Comparison of ENCODE assay signal across 14 cellular contexts in genomic region chr17:76365256-76365903, GRCh38. TPM values are rescaled to one million over a fixed set of nuclear protein-coding genes. Genes with fewer than 3 reads are reported as not detected.
DNase-seq lines count a peak whose midpoint lies in the region; ATAC-seq, FAIRE-seq and TF ChIP-seq lines count a peak whose summit lies in the region.
"Had no signal": no experiment of that assay in that cellular context is flagged by ENCODE, and none has a peak within 500 bp of the region (broad histone marks: within the 10 kb centered on the region; RNA-seq: fewer than 3 reads in every experiment).

No MANE protein-coding gene starts in this region.

- H2AFZ ChIP-seq in endothelial cell of umbilical vein (ENCODE audit: low read depth, low read length) (no peak overlapping the region), osteoblast (ENCODE audit: low read length) (no peak overlapping the region)

- no TSS peak for BruUV-seq in endothelial cell of umbilical vein (replicated peaks; lab: Mats Ljungman, UMichigan)

- H3K27ac ChIP-seq in endothelial cell of umbilical vein (ENCODE audit: insufficient read depth, low read depth, low read length), result no peak overlapping the region
- H3K27ac ChIP-seq in osteoblast (ENCODE audit: low read depth, low read length), result no peak overlapping the region
- H3K27ac ChIP-seq: neutrophil had no signal

- no peaks in the 10 kb centered on the region for H4K20me1 ChIP-seq in endothelial cell of umbilical vein (replicated peaks; ENCODE audit: control insufficient read depth, extremely low read depth, insufficient read depth, low read length)
- no peaks in the 10 kb centered on the region for H4K20me1 ChIP-seq in osteoblast (ENCODE audit: insufficient read depth, low read length)

- intact Hi-C loops in endothelial cell of umbilical vein (cut with micrococcal nuclease) (loop anchor here (1.0 kb wide), 1 partner anchor 33 kb away; no protein-coding TSS in a partner anchor), lower leg skin (cut with DNase I; ENCODE audit: low total_unique reads) (no loop called here)
- intact Hi-C loops in activated CD8-positive, alpha-beta T cell treated with anti-CD3 and anti-CD28 coated beads for 36 hours (cut with micrococcal nuclease), result no loop called here

- H3K27ac Mint-ChIP-seq in activated CD8-positive, alpha-beta T cell treated with anti-CD3 and anti-CD28 coated beads for 36 hours, result no peak overlapping the region
- H3K27ac Mint-ChIP-seq: activated CD8-positive, alpha-beta T cell treated with anti-CD3 and anti-CD28 coated beads, Interleukin-2, amount 10 ng/mL, durations not matched to agents 7 days and 5 days; activated naive CD8-positive, alpha-beta T cell treated with anti-CD3 and anti-CD28 coated beads for 36 hours had no signal

- CTCF ChIA-PET in endothelial cell of umbilical vein (lab: Charles Lee), result interaction anchor here (0.6 to 6.0 kb wide), 20 partner anchors 10 to 312 kb away, joined by 3 to 103 read pairs (median 5); partner anchors contain the start of genes PRPSAP1 and SPHK1
- CTCF ChIA-PET in activated CD8-positive, alpha-beta T cell treated with anti-CD3 and anti-CD28 coated beads for 36 hours (lab: Charles Lee), result interaction anchor here (0.9 to 3.2 kb wide), 5 partner anchors 12 to 87 kb away, joined by 3 to 12 read pairs (median 5); partner anchors contain the start of genes PRPSAP1 and SPHK1

- H3K9ac ChIP-seq in endothelial cell of umbilical vein (replicated peaks; ENCODE audit: extremely low read depth, insufficient read depth, low read length), result no peak overlapping the region

- H3K36me3 ChIP-seq in endothelial cell of umbilical vein (ENCODE audit: control insufficient read depth in 2 of 2, extremely low read depth in 1 of 2, insufficient read depth in 2 of 2, low read length in 2 of 2) (no peaks in the 10 kb centered on the region), osteoblast (ENCODE audit: insufficient read depth, low read length) (no peaks in the 10 kb centered on the region)
- H3K36me3 ChIP-seq: neutrophil had no signal

- no peaks in the 10 kb centered on the region for H3K36me3 Mint-ChIP-seq in activated CD8-positive, alpha-beta T cell treated with anti-CD3 and anti-CD28 coated beads for 36 hours (ENCODE audit: low read depth)
- H3K36me3 Mint-ChIP-seq: activated naive CD8-positive, alpha-beta T cell treated with anti-CD3 and anti-CD28 coated beads for 36 hours had no signal

- H3K27me3 ChIP-seq in endothelial cell of umbilical vein (ENCODE audit: control insufficient read depth in 2 of 2, insufficient read depth in 2 of 2, low read length in 2 of 2) (no peaks in the 10 kb centered on the region), osteoblast (ENCODE audit: insufficient read depth, low read length) (no peaks in the 10 kb centered on the region)
- H3K27me3 ChIP-seq: neutrophil had no signal

- H3K4me3 ChIP-seq in GM12864 (ENCODE audit: low read depth, low read length) (no peak overlapping the region), endothelial cell of umbilical vein (replicated peaks in 1 of 3; ENCODE audit: insufficient read depth in 1 of 3, low read depth in 1 of 3, low read length in 3 of 3) (no peak overlapping the region), osteoblast (ENCODE audit: insufficient read depth, low read length) (no peak overlapping the region), lower leg skin (ENCODE audit: low read depth, poor library complexity, severe bottlenecking) (no peak overlapping the region)

- no peak for ATAC-seq in activated CD8-positive, alpha-beta T cell treated with anti-CD3 and anti-CD28 coated beads for 36 hours
- ATAC-seq: activated CD8-positive, alpha-beta T cell treated with anti-CD3 and anti-CD28 coated beads, Interleukin-2, amount 10 ng/mL, durations not matched to agents 7 days and 5 days had no signal

- TF ChIP-seq POLR2A in endothelial cell of umbilical vein (IDR thresholded peaks at IDR 0.05; ENCODE audit: low read depth, low read length), result no peak
- TF ChIP-seq POLR2A in lower leg skin (IDR thresholded peaks at IDR 0.05), result no peak

- no peaks in the 10 kb centered on the region for H3K9me3 Mint-ChIP-seq in activated CD8-positive, alpha-beta T cell treated with anti-CD3 and anti-CD28 coated beads for 36 hours
- H3K9me3 Mint-ChIP-seq: activated naive CD8-positive, alpha-beta T cell treated with anti-CD3 and anti-CD28 coated beads for 36 hours had no signal

- no peak overlapping the region for H3K4me3 Mint-ChIP-seq in activated CD8-positive, alpha-beta T cell treated with anti-CD3 and anti-CD28 coated beads for 36 hours
- H3K4me3 Mint-ChIP-seq: activated CD8-positive, alpha-beta T cell treated with anti-CD3 and anti-CD28 coated beads, Interleukin-2, amount 10 ng/mL, durations not matched to agents 7 days and 5 days; activated naive CD8-positive, alpha-beta T cell treated with anti-CD3 and anti-CD28 coated beads for 36 hours had no signal

- H3K4me2 ChIP-seq in endothelial cell of umbilical vein (ENCODE audit: insufficient read depth, low read length) (no peak overlapping the region), osteoblast (ENCODE audit: insufficient read depth, low read length) (no peak overlapping the region)

- H3K4me1 ChIP-seq in endothelial cell of umbilical vein (ENCODE audit: control insufficient read depth, extremely low read depth, insufficient read depth, low read length) (peaks cover 6% of the 10 kb centered on the region), osteoblast (ENCODE audit: insufficient read depth, low read length) (peaks cover 13% of the 10 kb centered on the region)

- dilution Hi-C loops in endothelial cell of umbilical vein (cut with MboI; ENCODE audit: extremely low pct_ligation_motif_present, low sequenced_read_pairs), result no loop called here

- no peaks in the 10 kb centered on the region for H3K79me2 ChIP-seq in endothelial cell of umbilical vein (ENCODE audit: control insufficient read depth, insufficient read depth, low read length)
- no peaks in the 10 kb centered on the region for H3K79me2 ChIP-seq in osteoblast (ENCODE audit: insufficient read depth, low read length)

- FAIRE-seq in endothelial cell of umbilical vein (lab: Jason Lieb, UNC), result peak; percentile 21

- no peaks in the 10 kb centered on the region for H3K9me1 ChIP-seq in endothelial cell of umbilical vein (replicated peaks; ENCODE audit: control insufficient read depth, extremely low read depth, insufficient read depth, low read length)

- no peaks in the 10 kb centered on the region for H3K27me3 Mint-ChIP-seq in activated CD8-positive, alpha-beta T cell treated with anti-CD3 and anti-CD28 coated beads for 36 hours

- H3K9me3 ChIP-seq in endothelial cell of umbilical vein (replicated peaks; ENCODE audit: control insufficient read depth, insufficient read depth, low read length), result no peaks in the 10 kb centered on the region
- no peaks in the 10 kb centered on the region for H3K9me3 ChIP-seq in osteoblast (ENCODE audit: low read depth, low read length)
- H3K9me3 ChIP-seq: neutrophil had no signal

- TF ChIP-seq CTCF in GM12864 (IDR thresholded peaks at IDR 0.05; ENCODE audit: low read depth, low read length, missing control alignments), result peak; percentile 65
- peak; percentile 30 to 33 for TF ChIP-seq CTCF in endothelial cell of umbilical vein (IDR thresholded peaks at IDR 0.05; ENCODE audit: extremely low read depth in 1 of 2, insufficient read depth in 1 of 2, low read depth in 1 of 2, low read length in 2 of 2)
- TF ChIP-seq CTCF in osteoblast (IDR thresholded peaks at IDR 0.05; ENCODE audit: extremely low read depth, low read depth, low read length), result peak; percentile 37
- no peak for TF ChIP-seq CTCF in lower leg skin (IDR thresholded peaks at IDR 0.05)
- TF ChIP-seq CTCF in activated CD8-positive, alpha-beta T cell treated with anti-CD3 and anti-CD28 coated beads for 36 hours (IDR thresholded peaks at IDR 0.05), result no peak

- DNase-seq in GM12864 (ENCODE audit: low read depth), result no peak
- peak; percentile 74 for DNase-seq in NCI-H2171 treated with DMSO at 0.1 percent for 48 hours (lab: John Stamatoyannopoulos, UW)
- DNase-seq in endothelial cell of umbilical vein (ENCODE audit: low read depth, low spot score), result no peak
- DNase-seq in osteoblast (ENCODE audit: insufficient read length, low spot score, missing footprints), result no peak
- no peak for DNase-seq in lower leg skin (ENCODE audit: low spot score in 2 of 2)
- DNase-seq in T1000 (lab: John Stamatoyannopoulos, UW), result no peak
- no peak for DNase-seq in activated CD8-positive, alpha-beta T cell treated with anti-CD3 and anti-CD28 coated beads for 36 hours
- DNase-seq: activated CD8-positive, alpha-beta T cell treated with anti-CD3 and anti-CD28 coated beads, Interleukin-2, amount 10 ng/mL, durations not matched to agents 7 days and 5 days; activated naive CD8-positive, alpha-beta T cell treated with anti-CD3 and anti-CD28 coated beads for 36 hours; DMS79; GOT3; NCI-H446 treated with DMSO at 0.1 percent for 48 hours; stimulated activated CD4-positive, alpha-beta T cell treated with anti-CD3 and anti-CD28 coated beads, Interleukin-4, amount 100 ng/mL, for 1 hour had no signal

- peaks cover 3% of the 10 kb centered on the region for H3K4me1 Mint-ChIP-seq in activated CD8-positive, alpha-beta T cell treated with anti-CD3 and anti-CD28 coated beads for 36 hours (ENCODE audit: low read depth)

- WGBS in lower leg skin, 2 donors, result 41 to 61% methylated on average over 12 of the region's 12 CpGs

- POLR2A ChIA-PET in endothelial cell of umbilical vein (lab: Charles Lee), result no interaction called here
- POLR2A ChIA-PET in activated CD8-positive, alpha-beta T cell treated with anti-CD3 and anti-CD28 coated beads for 36 hours (lab: Charles Lee), result no interaction called here

RNA-seq across cellular contexts. Expression of gene PRPSAP1, which starts 11.7 kb away (rescaled TPM):
- total RNA-seq in endothelial cell of umbilical vein (79.1 and 90.2 TPM in 2 replicates), osteoblast (79.6 and 82.2 TPM in 2 replicates), lower leg skin (10 to 100 TPM; 35.8 to 72.3 (median 62.2) TPM)
- 106 and 123 TPM in 2 replicates for polyA plus RNA-seq in endothelial cell of umbilical vein
- polyA plus RNA-seq in endothelial cell of umbilical vein (2011; cell fraction: cytosol; rRNA removed), result 117 and 119 TPM in 2 replicates
- 331 and 391 TPM in 2 replicates for polyA plus RNA-seq in endothelial cell of umbilical vein (2011; cell fraction: nucleus; rRNA removed)
- polyA plus RNA-seq in endothelial cell of umbilical vein (2012), result 70.0 and 80.9 TPM in 2 replicates
- 111 and 140 TPM in 2 replicates for polyA minus RNA-seq in endothelial cell of umbilical vein
- polyA minus RNA-seq in endothelial cell of umbilical vein (2011; cell fraction: cytosol; rRNA and poly(A)+ RNA removed), result 35.5 TPM
- polyA minus RNA-seq in endothelial cell of umbilical vein (2011; cell fraction: nucleus; rRNA and poly(A)+ RNA removed), result 121 and 170 TPM in 2 replicates
- 10 to 100 TPM; 28.1 to 29.9 TPM for total RNA-seq in activated CD8-positive, alpha-beta T cell treated with anti-CD3 and anti-CD28 coated beads for 36 hours

RNA-seq across cellular contexts. Expression of gene SPHK1, which starts 19.0 kb away (rescaled TPM):
- total RNA-seq in endothelial cell of umbilical vein (70.7 and 85.6 TPM in 2 replicates), osteoblast (112 and 142 TPM in 2 replicates), lower leg skin (10 to 100 TPM in 3 of 4 donors, 1 to 10 TPM in 1; 9.7 to 35.6 (median 18.3) TPM)
- polyA plus RNA-seq in endothelial cell of umbilical vein, result 97.4 and 97.8 TPM in 2 replicates
- polyA plus RNA-seq in endothelial cell of umbilical vein (2011; cell fraction: cytosol; rRNA removed), result 57.6 and 80.7 TPM in 2 replicates
- 331 and 358 TPM in 2 replicates for polyA plus RNA-seq in endothelial cell of umbilical vein (2011; cell fraction: nucleus; rRNA removed)
- 84.4 and 89.7 TPM in 2 replicates for polyA plus RNA-seq in endothelial cell of umbilical vein (2012)
- polyA minus RNA-seq in endothelial cell of umbilical vein, result 27.2 and 37.8 TPM in 2 replicates
- polyA minus RNA-seq in endothelial cell of umbilical vein (2011; cell fraction: cytosol; rRNA and poly(A)+ RNA removed), result 11.3 TPM
- polyA minus RNA-seq in endothelial cell of umbilical vein (2011; cell fraction: nucleus; rRNA and poly(A)+ RNA removed), result 37.5 and 78.5 TPM in 2 replicates
- total RNA-seq in activated CD8-positive, alpha-beta T cell treated with anti-CD3 and anti-CD28 coated beads for 36 hours, result 10 to 100 TPM; 15.7 to 17.7 TPM

RNA-seq across cellular contexts. Expression of gene QRICH2, which starts 57.3 kb away (rescaled TPM):
- 7.2 and 9.6 TPM in 2 replicates for total RNA-seq in endothelial cell of umbilical vein
- 6.7 and 9.8 TPM in 2 replicates for polyA plus RNA-seq in endothelial cell of umbilical vein
- 2.0 and 3.5 TPM in 2 replicates for polyA plus RNA-seq in endothelial cell of umbilical vein (2011; cell fraction: cytosol; rRNA removed)
- 32.0 and 38.0 TPM in 2 replicates for polyA plus RNA-seq in endothelial cell of umbilical vein (2011; cell fraction: nucleus; rRNA removed)
- 2.2 and 2.7 TPM in 2 replicates for polyA plus RNA-seq in endothelial cell of umbilical vein (2012)
- polyA minus RNA-seq in endothelial cell of umbilical vein, result 14.4 and 15.6 TPM in 2 replicates
- polyA minus RNA-seq in endothelial cell of umbilical vein (2011; cell fraction: cytosol; rRNA and poly(A)+ RNA removed), result 1.5 TPM
- 13.0 and 14.6 TPM in 2 replicates for polyA minus RNA-seq in endothelial cell of umbilical vein (2011; cell fraction: nucleus; rRNA and poly(A)+ RNA removed)
- total RNA-seq in osteoblast, result 2.9 and 3.6 TPM in 2 replicates
- total RNA-seq in lower leg skin, result 1 to 10 TPM in 3 of 4 donors, under 1 TPM in 1; 0.88 to 3.3 (median 1.8) TPM
- under 1 TPM; 0.49 to 0.52 TPM for total RNA-seq in activated CD8-positive, alpha-beta T cell treated with anti-CD3 and anti-CD28 coated beads for 36 hours

Comparison
In these comparisons a context has a peak if more than half of its experiments do, and no peak if none do; other contexts are left out.
1. CTCF ChIP-seq: peak in GM12864 (single experiment), endothelial cell of umbilical vein (2 of 2) and osteoblast (single experiment); none in lower leg skin (0 of 3) and activated CD8-positive, alpha-beta T cell treated with anti-CD3 and anti-CD28 coated beads for 36 hours (single experiment).